ENCODE assay signal across 10 cellular contexts in the genomic region with DNA sequence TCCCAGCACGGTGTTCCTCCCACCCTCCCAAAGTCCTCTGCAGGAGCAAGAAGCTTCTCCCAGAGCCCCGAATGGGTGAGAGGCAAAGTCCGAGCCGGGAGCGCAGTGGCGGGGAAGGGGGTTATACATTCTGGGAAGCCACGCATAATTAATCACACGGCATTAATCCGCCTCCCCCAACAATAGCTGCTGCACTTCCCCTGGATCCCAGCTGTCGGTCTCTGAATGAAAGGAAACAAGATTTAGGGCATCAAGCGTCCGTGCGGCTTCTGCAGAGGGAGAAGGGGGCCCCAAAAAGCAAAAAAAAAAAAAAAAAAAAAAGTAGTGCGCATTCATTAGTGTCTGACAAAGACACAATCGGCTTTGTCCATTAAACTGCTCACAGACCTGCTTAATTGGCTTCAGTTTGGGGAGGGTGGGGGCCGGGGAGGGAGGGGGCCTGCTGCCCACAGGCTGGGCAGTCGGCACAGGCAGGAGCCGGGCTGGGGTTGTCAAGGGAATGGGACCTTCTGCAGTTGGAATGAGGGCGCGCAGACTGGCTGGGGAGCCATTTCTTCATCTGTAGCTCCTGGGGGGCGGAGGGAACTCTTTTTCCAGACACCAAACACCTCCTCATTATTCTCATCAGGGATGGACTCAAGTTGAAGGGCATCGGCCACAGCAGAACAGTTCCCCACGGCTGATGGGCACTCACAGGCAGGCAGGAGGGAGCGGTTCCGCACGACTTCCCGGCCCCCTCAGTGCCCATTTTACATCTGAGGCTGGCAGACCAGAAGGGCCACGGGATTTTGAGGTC. TPM values are rescaled to one million over a fixed set of nuclear protein-coding genes. Genes with fewer than 3 reads are reported as not detected.
DNase-seq lines count a peak whose midpoint lies in the region; ATAC-seq and TF ChIP-seq lines count a peak whose summit lies in the region.
"Had no signal": no experiment of that assay in that cellular context is flagged by ENCODE, and none has a peak within 500 bp of the region (broad histone marks: within the 10 kb centered on the region; RNA-seq: fewer than 3 reads in every experiment).

No MANE protein-coding gene starts in this region.

- H3K9ac ChIP-seq in DND-41 (ENCODE audit: low read depth, low read length): peak overlapping the region; percentile 96

- H3K4me3 ChIP-seq in DND-41 (ENCODE audit: low read depth in 1 of 2, low read length in 2 of 2): peak overlapping the region in 1 of 2 experiments; percentile 88; a peak in 2 of 4 replicates
- H3K4me3 ChIP-seq in WERI-Rb-1 (ENCODE audit: low read depth, low read length): no peak overlapping the region
- peak overlapping the region in 1 of 2 donors; percentile 98 for H3K4me3 ChIP-seq in gastroesophageal sphincter

- no peak for TF ChIP-seq EP300 in gastroesophageal sphincter (IDR thresholded peaks at IDR 0.05)

- peaks cover 96% of the 10 kb centered on the region for H3K79me2 ChIP-seq in DND-41 (ENCODE audit: insufficient read depth, low read length)

- H3K27me3 Mint-ChIP-seq in T-helper 17 cell: no peaks in the 10 kb centered on the region
- H3K27me3 Mint-ChIP-seq: activated B cell treated with CpG ODN at 0.5 μM for 24 hours had no signal

- H3K4me1 ChIP-seq in DND-41 (ENCODE audit: insufficient read depth, low read length) (peaks cover 70% of the 10 kb centered on the region), gastroesophageal sphincter (peaks cover 0 to 88% (median 55%) of the 10 kb centered on the region in 3 donors)

- no peak overlapping the region for H3K4me3 Mint-ChIP-seq in T-helper 17 cell

- no peak for DNase-seq in DND-41
- DNase-seq in WERI-Rb-1: peak; percentile 75
- DNase-seq in putamen (ENCODE audit: low spot score): peak; percentile 69
- no peak for DNase-seq in T-helper 17 cell
- DNase-seq in foreskin melanocyte: no peak
- DNase-seq: activated B cell treated with CpG ODN at 0.5 μM for 24 hours; NCI-H2107; stimulated activated CD4-positive, alpha-beta T cell treated with anti-CD3 and anti-CD28 coated beads, Interleukin-4, amount 100 ng/mL, for 4 hours had no signal

- no peak overlapping the region for H3K27ac Mint-ChIP-seq in T-helper 17 cell
- H3K27ac Mint-ChIP-seq: activated B cell treated with CpG ODN at 0.5 μM for 24 hours had no signal

- H3K9me3 ChIP-seq in DND-41 (ENCODE audit: insufficient read depth, low read length, severe bottlenecking) (no peaks in the 10 kb centered on the region), WERI-Rb-1 (ENCODE audit: severe bottlenecking) (no peaks in the 10 kb centered on the region), gastroesophageal sphincter (no peaks in the 10 kb centered on the region), T-helper 17 cell (ENCODE audit: control insufficient read depth, low read length, poor library complexity, severe bottlenecking) (no peaks in the 10 kb centered on the region)

- H4K20me1 ChIP-seq in DND-41 (ENCODE audit: insufficient read depth, low read length): peaks cover 78% of the 10 kb centered on the region

- no peak for TF ChIP-seq POLR2A in gastroesophageal sphincter (IDR thresholded peaks at IDR 0.05)

- TF ChIP-seq CTCF in DND-41 (IDR thresholded peaks at IDR 0.05; ENCODE audit: borderline replicate concordance, extremely low read depth, low read length, poor library complexity, severe bottlenecking): no peak
- no peak for TF ChIP-seq CTCF in WERI-Rb-1 (IDR thresholded peaks at IDR 0.05; ENCODE audit: low read depth, low read length)
- no peak for TF ChIP-seq CTCF in gastroesophageal sphincter (IDR thresholded peaks at IDR 0.05)

- peak overlapping the region; percentile 88 for H3K27ac ChIP-seq in DND-41 (ENCODE audit: low read length)
- peak overlapping the region; percentile 55 for H3K27ac ChIP-seq in WERI-Rb-1
- peak overlapping the region in 3 of 4 donors; percentile 94 to 100 (median 98) for H3K27ac ChIP-seq in gastroesophageal sphincter

- H3K36me3 Mint-ChIP-seq in T-helper 17 cell (ENCODE audit: low read depth): no peaks in the 10 kb centered on the region

- H2AFZ ChIP-seq in DND-41 (ENCODE audit: low read depth, low read length): no peak overlapping the region

- 50 to 73% methylated on average over 2 to 14 of the region's 28 CpGs for WGBS in gastroesophageal sphincter (ENCODE audit: low coverage in 1 of 2), 2 donors

- H3K27me3 ChIP-seq in DND-41 (ENCODE audit: insufficient read depth, low read length, poor library complexity): no peaks in the 10 kb centered on the region
- H3K27me3 ChIP-seq in WERI-Rb-1 (ENCODE audit: insufficient read depth, low read depth, severe bottlenecking): no peaks in the 10 kb centered on the region
- H3K27me3 ChIP-seq in gastroesophageal sphincter: no peaks in the 10 kb centered on the region

- peaks cover 36% of the 10 kb centered on the region for H3K4me1 Mint-ChIP-seq in T-helper 17 cell

- peak overlapping the region; percentile 96 for H3K4me2 ChIP-seq in DND-41 (ENCODE audit: insufficient read depth, low read length)

- ATAC-seq in DND-41 (ENCODE audit: insufficient read depth, low read depth) (no peak), gastroesophageal sphincter (no peak), HG03097 (IDR thresholded peaks at IDR 0.05; ENCODE audit: low FRiP score, unreplicated experiment) (no peak), T-helper 17 cell (no peak)

- H3K36me3 ChIP-seq in DND-41 (ENCODE audit: insufficient read depth, low read length): peaks cover 76% of the 10 kb centered on the region
- peaks cover 47% of the 10 kb centered on the region for H3K36me3 ChIP-seq in WERI-Rb-1
- peaks cover 0 to 35% of the 10 kb centered on the region in 2 donors for H3K36me3 ChIP-seq in gastroesophageal sphincter

RNA-seq across cellular contexts. Expression of a gene that starts 3.4 kb away (rescaled TPM):
- 10 to 100 TPM; 31.1 to 72.1 (median 44.0) TPM for total RNA-seq in gastroesophageal sphincter
- 10 to 100 TPM; 31.7 to 37.5 TPM for total RNA-seq in T-helper 17 cell

RNA-seq across cellular contexts. Expression of a gene that starts 59.6 kb away (rescaled TPM):
- 10 to 100 TPM; 35.5 to 71.0 (median 50.5) TPM for total RNA-seq in gastroesophageal sphincter
- total RNA-seq in T-helper 17 cell: 10 to 100 TPM; 71.7 to 74.7 TPM

Comparison
In these comparisons a context has a peak if more than half of its experiments do, and no peak if none do; other contexts are left out.
1. DNase-seq: peak in WERI-Rb-1 (single experiment) and putamen (single experiment); none in DND-41 (single experiment), T-helper 17 cell (0 of 3) and foreskin melanocyte (single experiment).
2. Peak in every context shown above with its lines, with median percentiles within 50 percentile points of each other: H3K27ac ChIP-seq.